15 cellular contexts compared by ENCODE assay signal in the genomic region with DNA sequence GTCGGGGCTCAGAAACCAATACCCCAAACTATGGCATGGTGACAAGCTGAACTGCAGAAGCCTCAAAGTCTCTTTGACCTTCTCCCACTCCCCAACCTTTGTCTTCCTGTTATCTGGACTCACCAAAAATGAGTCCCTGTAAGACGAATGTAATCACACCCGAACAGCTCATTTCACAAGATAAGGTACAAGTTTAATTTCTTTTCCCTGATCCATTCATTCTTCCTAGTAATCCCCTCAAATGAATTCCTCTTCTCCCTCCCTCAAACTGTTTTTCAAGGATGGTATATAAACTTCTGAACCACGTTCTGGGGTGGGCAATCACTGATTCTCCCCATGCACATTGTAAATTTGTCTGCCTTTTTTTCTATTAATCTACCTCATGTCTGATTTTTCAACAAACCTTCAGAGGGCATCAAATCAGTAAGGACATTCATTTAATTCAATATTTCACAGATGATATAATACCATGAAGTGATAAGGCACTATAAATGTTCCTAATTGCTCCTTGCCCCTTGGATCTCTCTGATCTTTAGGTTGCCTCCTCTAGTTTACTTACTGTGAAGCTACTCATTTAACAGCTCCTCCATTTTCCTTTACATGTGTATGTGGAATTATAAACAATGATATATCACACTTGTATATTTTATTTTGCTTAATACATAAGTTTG.
DNase-seq lines count a peak whose midpoint lies in the region; ATAC-seq, FAIRE-seq and TF ChIP-seq lines count a peak whose summit lies in the region.
"Had no signal": no experiment of that assay in that cellular context is flagged by ENCODE, and none has a peak within 500 bp of the region (broad histone marks: within the 10 kb centered on the region; RNA-seq: fewer than 3 reads in every experiment).

No MANE protein-coding gene starts in this region.

- H3K4me1 ChIP-seq in OCI-LY7 (ENCODE audit: insufficient read depth, low read length, poor library complexity, severe bottlenecking) (peaks cover 52% of the 10 kb centered on the region), small intestine (ENCODE audit: control insufficient read depth in 2 of 2, insufficient read depth in 1 of 2, low read depth in 1 of 2, low read length in 1 of 2) (peaks cover 2 to 3% of the 10 kb centered on the region in 2 donors)
- H3K4me1 ChIP-seq: BE2C had no signal

- 61 to 75% (median 63%) methylated on average over 4 of the region's 4 CpGs for WGBS in small intestine, 3 donors

- H3K27me3 ChIP-seq in small intestine (ENCODE audit: control insufficient read depth in 2 of 2, insufficient read depth in 2 of 2, low read length in 2 of 2): no peaks in the 10 kb centered on the region
- H3K27me3 ChIP-seq: BE2C, breast epithelium, esophagus squamous epithelium, upper lobe of left lung had no signal

- no peak for FAIRE-seq in small intestine (lab: Jason Lieb, UNC)
- FAIRE-seq: islet of Langerhans had no signal

- H2AFZ ChIP-seq in OCI-LY7 (ENCODE audit: low read length): peak overlapping the region; percentile 52; the same call in 1 of the 2 replicates

- no peaks in the 10 kb centered on the region for H3K9me2 ChIP-seq in OCI-LY7 (ENCODE audit: insufficient read depth, low read length)

- TF ChIP-seq CTCF in OCI-LY7 (conservative IDR thresholded peaks at IDR 0.05; ENCODE audit: low read length) (no peak), brain (conservative IDR thresholded peaks at IDR 0.05) (no peak)

- peaks cover 16% of the 10 kb centered on the region; the same call in 1 of the 2 replicates for H3K79me2 ChIP-seq in OCI-LY7 (ENCODE audit: insufficient read depth, low read depth, low read length)

- H4K20me1 ChIP-seq in OCI-LY7 (ENCODE audit: insufficient read depth, low read length): no peaks in the 10 kb centered on the region

- H3K36me3 ChIP-seq in OCI-LY7 (ENCODE audit: insufficient read depth, low read length) (peaks cover 4% of the 10 kb centered on the region; the same call in 1 of the 2 replicates), small intestine (ENCODE audit: control insufficient read depth in 2 of 2, insufficient read depth in 2 of 2, low read length in 2 of 2) (no peaks in the 10 kb centered on the region)
- H3K36me3 ChIP-seq: breast epithelium had no signal

- no TSS peak for BruUV-seq in OCI-LY7 (replicated peaks; lab: Mats Ljungman, UMichigan)

- H3K4me3 Mint-ChIP-seq in activated naive CD4-positive, alpha-beta T cell treated with anti-CD3 and anti-CD28 coated beads, Interleukin-2, amount 10 ng/mL, durations not matched to agents 7 days and 5 days: peak overlapping the region; percentile 25
- peak overlapping the region in 3 of 5 experiments; percentile 71 to 84 (median 79) for H3K4me3 Mint-ChIP-seq in brain
- peak overlapping the region; percentile 7 for H3K4me3 Mint-ChIP-seq in stimulated activated memory B cell treated with anti-CD40 and anti-IgM and Interleukin-4, amounts not matched to agents 10 μg/mL and 1 μg/mL and 100 μg/mL, for 72 hours

- DNase-seq in activated naive CD4-positive, alpha-beta T cell treated with anti-CD3 and anti-CD28 coated beads, Interleukin-2, amount 10 ng/mL, durations not matched to agents 7 days and 5 days: no peak
- no peak for DNase-seq in activated naive CD4-positive, alpha-beta T cell treated with anti-CD3 and anti-CD28 coated beads, Interleukin-2, amount 50 U/mL, for 72 hours (ENCODE audit: low spot score in 2 of 2)
- DNase-seq in OCI-LY7 (ENCODE audit: low spot score) (peak; percentile 50), mesenteric fat pad (ENCODE audit: low spot score) (no peak), small intestine (no peak), GF-D8 (lab: John Stamatoyannopoulos, UW) (no peak)
- DNase-seq: BE2C, esophagus squamous epithelium, occipital lobe, SIG-M5, upper lobe of left lung had no signal

- CTCF ChIA-PET in activated naive CD4-positive, alpha-beta T cell treated with anti-CD3 and anti-CD28 coated beads, Interleukin-2, amount 10 ng/mL, durations not matched to agents 7 days and 5 days (lab: Charles Lee): interaction anchor here (1.1 kb wide), 1 partner anchor 30 kb away, joined by 5 read pairs; a partner anchor contains a TSS
- CTCF ChIA-PET in OCI-LY7 (lab: Charles Lee; ENCODE audit: unreplicated experiment): interaction anchor here (1.0 kb wide), 1 partner anchor 1809 kb away, joined by 3 read pairs; no protein-coding TSS in a partner anchor

- peak overlapping the region; percentile 78 for H3K4me2 ChIP-seq in OCI-LY7 (ENCODE audit: low read length)

- peak overlapping the region; percentile 80 for H3K27ac Mint-ChIP-seq in activated naive CD4-positive, alpha-beta T cell treated with anti-CD3 and anti-CD28 coated beads, Interleukin-2, amount 10 ng/mL, durations not matched to agents 7 days and 5 days
- peak overlapping the region in 1 of 2 donors; percentile 62 for H3K27ac Mint-ChIP-seq in activated naive CD4-positive, alpha-beta T cell treated with anti-CD3 and anti-CD28 coated beads, Interleukin-2, amount 50 U/mL, for 72 hours
- peak overlapping the region in 4 of 5 experiments; percentile 31 to 91 (median 84) for H3K27ac Mint-ChIP-seq in brain
- H3K27ac Mint-ChIP-seq in stimulated activated memory B cell treated with anti-CD40 and anti-IgM and Interleukin-4, amounts not matched to agents 10 μg/mL and 1 μg/mL and 100 μg/mL, for 72 hours: peak overlapping the region; percentile 79

- no peaks in the 10 kb centered on the region for H3K27me3 Mint-ChIP-seq in activated naive CD4-positive, alpha-beta T cell treated with anti-CD3 and anti-CD28 coated beads, Interleukin-2, amount 10 ng/mL, durations not matched to agents 7 days and 5 days
- H3K27me3 Mint-ChIP-seq in brain: peaks cover 14% of the 10 kb centered on the region
- no peaks in the 10 kb centered on the region for H3K27me3 Mint-ChIP-seq in stimulated activated memory B cell treated with anti-CD40 and anti-IgM and Interleukin-4, amounts not matched to agents 10 μg/mL and 1 μg/mL and 100 μg/mL, for 72 hours

- H3K4me3 ChIP-seq in OCI-LY7 (ENCODE audit: low read depth, low read length, poor library complexity, severe bottlenecking): peak overlapping the region; percentile 87
- no peak overlapping the region for H3K4me3 ChIP-seq in small intestine (ENCODE audit: low read depth in 1 of 2, low read length in 2 of 2)
- H3K4me3 ChIP-seq: breast epithelium, esophagus squamous epithelium, upper lobe of left lung had no signal

- peaks cover 25% of the 10 kb centered on the region for H3K36me3 Mint-ChIP-seq in activated naive CD4-positive, alpha-beta T cell treated with anti-CD3 and anti-CD28 coated beads, Interleukin-2, amount 10 ng/mL, durations not matched to agents 7 days and 5 days
- peaks cover 0 to 9% of the 10 kb centered on the region in 2 donors for H3K36me3 Mint-ChIP-seq in activated naive CD4-positive, alpha-beta T cell treated with anti-CD3 and anti-CD28 coated beads, Interleukin-2, amount 50 U/mL, for 72 hours
- H3K36me3 Mint-ChIP-seq in brain: peaks cover 22% of the 10 kb centered on the region
- H3K36me3 Mint-ChIP-seq in stimulated activated memory B cell treated with anti-CD40 and anti-IgM and Interleukin-4, amounts not matched to agents 10 μg/mL and 1 μg/mL and 100 μg/mL, for 72 hours: peaks cover 20% of the 10 kb centered on the region

- H3K4me1 Mint-ChIP-seq in activated naive CD4-positive, alpha-beta T cell treated with anti-CD3 and anti-CD28 coated beads, Interleukin-2, amount 10 ng/mL, durations not matched to agents 7 days and 5 days: peaks cover 47% of the 10 kb centered on the region
- peaks cover 64% of the 10 kb centered on the region for H3K4me1 Mint-ChIP-seq in brain
- peaks cover 24% of the 10 kb centered on the region for H3K4me1 Mint-ChIP-seq in stimulated activated memory B cell treated with anti-CD40 and anti-IgM and Interleukin-4, amounts not matched to agents 10 μg/mL and 1 μg/mL and 100 μg/mL, for 72 hours

- H3K9me3 ChIP-seq in OCI-LY7 (ENCODE audit: low read length) (no peaks in the 10 kb centered on the region), small intestine (ENCODE audit: control insufficient read depth, low read depth) (no peaks in the 10 kb centered on the region)
- H3K9me3 ChIP-seq: BE2C, breast epithelium, esophagus squamous epithelium, upper lobe of left lung had no signal

- H3K27ac ChIP-seq in OCI-LY7 (ENCODE audit: low read depth, low read length, poor library complexity, severe bottlenecking) (peak overlapping the region; percentile 97), small intestine (ENCODE audit: low read depth in 1 of 2, low read length in 1 of 2) (no peak overlapping the region)
- H3K27ac ChIP-seq: upper lobe of left lung had no signal

- no peak for ATAC-seq in activated naive CD4-positive, alpha-beta T cell treated with anti-CD3 and anti-CD28 coated beads, Interleukin-2, amount 50 U/mL, for 72 hours
- ATAC-seq in stimulated activated memory B cell treated with anti-CD40 and anti-IgM and Interleukin-4, amounts not matched to agents 10 μg/mL and 1 μg/mL and 100 μg/mL, for 72 hours: no peak

- POLR2A ChIA-PET in OCI-LY7 (lab: Charles Lee): interaction anchor here (0.7 to 11.9 kb wide), 20 partner anchors 9 to 1813 kb away, joined by 3 to 1237 read pairs (median 10); a partner anchor contains a TSS

- no peaks in the 10 kb centered on the region for H3K9me3 Mint-ChIP-seq in activated naive CD4-positive, alpha-beta T cell treated with anti-CD3 and anti-CD28 coated beads, Interleukin-2, amount 10 ng/mL, durations not matched to agents 7 days and 5 days
- no peaks in the 10 kb centered on the region for H3K9me3 Mint-ChIP-seq in activated naive CD4-positive, alpha-beta T cell treated with anti-CD3 and anti-CD28 coated beads, Interleukin-2, amount 50 U/mL, for 72 hours
- H3K9me3 Mint-ChIP-seq in brain: peaks cover 0 to 6% (median 0%) of the 10 kb centered on the region in 5 experiments
- peaks cover 2% of the 10 kb centered on the region for H3K9me3 Mint-ChIP-seq in stimulated activated memory B cell treated with anti-CD40 and anti-IgM and Interleukin-4, amounts not matched to agents 10 μg/mL and 1 μg/mL and 100 μg/mL, for 72 hours

- intact Hi-C loops in OCI-LY7 (cut with micrococcal nuclease; ENCODE audit: unreplicated experiment): loop anchor here (10.0 kb wide), 2 partner anchors 1040 to 1560 kb away; a partner anchor contains a TSS

Comparison
In these comparisons a context has a peak if more than half of its experiments do, and no peak if none do; other contexts are left out.
1. H3K4me3 Mint-ChIP-seq: peak in every context shown above with its lines; median percentile 79 in brain; 25 in activated naive CD4-positive, alpha-beta T cell treated with anti-CD3 and anti-CD28 coated beads, Interleukin-2, amount 10 ng/mL, durations not matched to agents 7 days and 5 days; 7 in stimulated activated memory B cell treated with anti-CD40 and anti-IgM and Interleukin-4, amounts not matched to agents 10 μg/mL and 1 μg/mL and 100 μg/mL, for 72 hours.